In the genomic region with DNA sequence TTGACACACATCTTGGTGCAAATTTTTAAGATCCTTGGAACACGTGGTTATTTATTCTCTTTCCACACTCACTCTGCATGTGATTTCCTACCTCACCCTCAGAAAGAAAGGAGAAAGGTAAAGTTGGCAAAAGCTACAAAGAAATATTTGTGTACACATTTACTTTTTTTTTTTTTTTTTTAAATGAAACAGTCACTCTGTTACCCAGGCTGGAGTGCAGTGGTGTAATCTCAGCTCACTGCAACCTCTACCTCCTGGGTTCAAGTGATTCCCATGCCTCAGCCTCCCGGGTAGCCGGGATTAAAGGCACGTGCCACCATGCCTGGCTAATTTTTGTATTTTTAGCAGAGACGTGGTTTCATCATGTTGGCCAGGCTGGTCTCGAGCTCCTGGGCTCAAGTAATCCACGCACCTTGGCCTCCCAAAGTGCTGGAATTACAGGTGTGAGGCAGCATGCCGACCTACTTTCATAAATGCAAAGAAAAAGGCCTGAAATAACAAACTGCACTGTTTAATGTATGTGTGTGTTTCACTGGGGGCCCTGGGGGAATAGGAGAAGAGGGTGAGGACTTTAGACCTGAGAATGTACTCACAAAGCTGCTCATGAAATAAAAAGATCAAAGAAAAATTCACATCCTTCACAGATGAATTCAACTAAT, we compare ENCODE assay signal across 1 cellular context.
A peak's percentile ranks its signal among the peaks of the same experiment; 100 is the strongest.
TF ChIP-seq lines count a peak whose summit lies in the region.

No MANE protein-coding gene starts in this region.

TF ChIP-seq in HepG2, 621 proteins besides CTCF, POLR2A, EP300 and RAD21 (continued from another document and continues in another):
- TF ChIP-seq, protein P1, sequence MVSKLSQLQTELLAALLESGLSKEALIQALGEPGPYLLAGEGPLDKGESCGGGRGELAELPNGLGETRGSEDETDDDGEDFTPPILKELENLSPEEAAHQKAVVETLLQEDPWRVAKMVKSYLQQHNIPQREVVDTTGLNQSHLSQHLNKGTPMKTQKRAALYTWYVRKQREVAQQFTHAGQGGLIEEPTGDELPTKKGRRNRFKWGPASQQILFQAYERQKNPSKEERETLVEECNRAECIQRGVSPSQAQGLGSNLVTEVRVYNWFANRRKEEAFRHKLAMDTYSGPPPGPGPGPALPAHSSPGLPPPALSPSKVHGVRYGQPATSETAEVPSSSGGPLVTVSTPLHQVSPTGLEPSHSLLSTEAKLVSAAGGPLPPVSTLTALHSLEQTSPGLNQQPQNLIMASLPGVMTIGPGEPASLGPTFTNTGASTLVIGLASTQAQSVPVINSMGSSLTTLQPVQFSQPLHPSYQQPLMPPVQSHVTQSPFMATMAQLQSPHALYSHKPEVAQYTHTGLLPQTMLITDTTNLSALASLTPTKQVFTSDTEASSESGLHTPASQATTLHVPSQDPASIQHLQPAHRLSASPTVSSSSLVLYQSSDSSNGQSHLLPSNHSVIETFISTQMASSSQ (IDR thresholded peaks at IDR 0.05; ENCODE audit: low read depth) = peak; percentile 31; the same call in 1 of the 2 replicates
- TF ChIP-seq, protein P1 (CRISPR knock-in tag; IDR thresholded peaks at IDR 0.05; ENCODE audit: borderline replicate concordance) = no peak
- TF ChIP-seq ZNF879 (CRISPR knock-in tag; IDR thresholded peaks at IDR 0.05) = no peak
- TF ChIP-seq CCDC6 (CRISPR knock-in tag; IDR thresholded peaks at IDR 0.05) = no peak
- no peak for TF ChIP-seq ZNF260 (CRISPR knock-in tag; IDR thresholded peaks at IDR 0.05; ENCODE audit: borderline replicate concordance, low read depth)
- no peak; the same call in 1 of the 2 replicates for TF ChIP-seq ZNF460 (CRISPR knock-in tag; IDR thresholded peaks at IDR 0.05; ENCODE audit: borderline replicate concordance)
- no peak for TF ChIP-seq CBFB (CRISPR knock-in tag; IDR thresholded peaks at IDR 0.05)
- no peak; the same call in 1 of the 2 replicates for TF ChIP-seq SIX4 (CRISPR knock-in tag; IDR thresholded peaks at IDR 0.05)
- peak; percentile 61 for TF ChIP-seq SAP130 (CRISPR knock-in tag; IDR thresholded peaks at IDR 0.05; ENCODE audit: low read depth)
- no peak for TF ChIP-seq KDM5A (IDR thresholded peaks at IDR 0.05; ENCODE audit: borderline replicate concordance, low read length)
- TF ChIP-seq FOXC1 (CRISPR knock-in tag; IDR thresholded peaks at IDR 0.05; ENCODE audit: borderline replicate concordance) = no peak
- TF ChIP-seq, protein P2, sequence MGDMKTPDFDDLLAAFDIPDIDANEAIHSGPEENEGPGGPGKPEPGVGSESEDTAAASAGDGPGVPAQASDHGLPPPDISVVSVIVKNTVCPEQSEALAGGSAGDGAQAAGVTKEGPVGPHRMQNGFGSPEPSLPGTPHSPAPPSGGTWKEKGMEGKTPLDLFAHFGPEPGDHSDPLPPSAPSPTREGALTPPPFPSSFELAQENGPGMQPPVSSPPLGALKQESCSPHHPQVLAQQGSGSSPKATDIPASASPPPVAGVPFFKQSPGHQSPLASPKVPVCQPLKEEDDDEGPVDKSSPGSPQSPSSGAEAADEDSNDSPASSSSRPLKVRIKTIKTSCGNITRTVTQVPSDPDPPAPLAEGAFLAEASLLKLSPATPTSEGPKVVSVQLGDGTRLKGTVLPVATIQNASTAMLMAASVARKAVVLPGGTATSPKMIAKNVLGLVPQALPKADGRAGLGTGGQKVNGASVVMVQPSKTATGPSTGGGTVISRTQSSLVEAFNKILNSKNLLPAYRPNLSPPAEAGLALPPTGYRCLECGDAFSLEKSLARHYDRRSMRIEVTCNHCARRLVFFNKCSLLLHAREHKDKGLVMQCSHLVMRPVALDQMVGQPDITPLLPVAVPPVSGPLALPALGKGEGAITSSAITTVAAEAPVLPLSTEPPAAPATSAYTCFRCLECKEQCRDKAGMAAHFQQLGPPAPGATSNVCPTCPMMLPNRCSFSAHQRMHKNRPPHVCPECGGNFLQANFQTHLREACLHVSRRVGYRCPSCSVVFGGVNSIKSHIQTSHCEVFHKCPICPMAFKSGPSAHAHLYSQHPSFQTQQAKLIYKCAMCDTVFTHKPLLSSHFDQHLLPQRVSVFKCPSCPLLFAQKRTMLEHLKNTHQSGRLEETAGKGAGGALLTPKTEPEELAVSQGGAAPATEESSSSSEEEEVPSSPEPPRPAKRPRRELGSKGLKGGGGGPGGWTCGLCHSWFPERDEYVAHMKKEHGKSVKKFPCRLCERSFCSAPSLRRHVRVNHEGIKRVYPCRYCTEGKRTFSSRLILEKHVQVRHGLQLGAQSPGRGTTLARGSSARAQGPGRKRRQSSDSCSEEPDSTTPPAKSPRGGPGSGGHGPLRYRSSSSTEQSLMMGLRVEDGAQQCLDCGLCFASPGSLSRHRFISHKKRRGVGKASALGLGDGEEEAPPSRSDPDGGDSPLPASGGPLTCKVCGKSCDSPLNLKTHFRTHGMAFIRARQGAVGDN (CRISPR knock-in tag; IDR thresholded peaks at IDR 0.05) = peak; percentile 66
- TF ChIP-seq, protein P3, sequence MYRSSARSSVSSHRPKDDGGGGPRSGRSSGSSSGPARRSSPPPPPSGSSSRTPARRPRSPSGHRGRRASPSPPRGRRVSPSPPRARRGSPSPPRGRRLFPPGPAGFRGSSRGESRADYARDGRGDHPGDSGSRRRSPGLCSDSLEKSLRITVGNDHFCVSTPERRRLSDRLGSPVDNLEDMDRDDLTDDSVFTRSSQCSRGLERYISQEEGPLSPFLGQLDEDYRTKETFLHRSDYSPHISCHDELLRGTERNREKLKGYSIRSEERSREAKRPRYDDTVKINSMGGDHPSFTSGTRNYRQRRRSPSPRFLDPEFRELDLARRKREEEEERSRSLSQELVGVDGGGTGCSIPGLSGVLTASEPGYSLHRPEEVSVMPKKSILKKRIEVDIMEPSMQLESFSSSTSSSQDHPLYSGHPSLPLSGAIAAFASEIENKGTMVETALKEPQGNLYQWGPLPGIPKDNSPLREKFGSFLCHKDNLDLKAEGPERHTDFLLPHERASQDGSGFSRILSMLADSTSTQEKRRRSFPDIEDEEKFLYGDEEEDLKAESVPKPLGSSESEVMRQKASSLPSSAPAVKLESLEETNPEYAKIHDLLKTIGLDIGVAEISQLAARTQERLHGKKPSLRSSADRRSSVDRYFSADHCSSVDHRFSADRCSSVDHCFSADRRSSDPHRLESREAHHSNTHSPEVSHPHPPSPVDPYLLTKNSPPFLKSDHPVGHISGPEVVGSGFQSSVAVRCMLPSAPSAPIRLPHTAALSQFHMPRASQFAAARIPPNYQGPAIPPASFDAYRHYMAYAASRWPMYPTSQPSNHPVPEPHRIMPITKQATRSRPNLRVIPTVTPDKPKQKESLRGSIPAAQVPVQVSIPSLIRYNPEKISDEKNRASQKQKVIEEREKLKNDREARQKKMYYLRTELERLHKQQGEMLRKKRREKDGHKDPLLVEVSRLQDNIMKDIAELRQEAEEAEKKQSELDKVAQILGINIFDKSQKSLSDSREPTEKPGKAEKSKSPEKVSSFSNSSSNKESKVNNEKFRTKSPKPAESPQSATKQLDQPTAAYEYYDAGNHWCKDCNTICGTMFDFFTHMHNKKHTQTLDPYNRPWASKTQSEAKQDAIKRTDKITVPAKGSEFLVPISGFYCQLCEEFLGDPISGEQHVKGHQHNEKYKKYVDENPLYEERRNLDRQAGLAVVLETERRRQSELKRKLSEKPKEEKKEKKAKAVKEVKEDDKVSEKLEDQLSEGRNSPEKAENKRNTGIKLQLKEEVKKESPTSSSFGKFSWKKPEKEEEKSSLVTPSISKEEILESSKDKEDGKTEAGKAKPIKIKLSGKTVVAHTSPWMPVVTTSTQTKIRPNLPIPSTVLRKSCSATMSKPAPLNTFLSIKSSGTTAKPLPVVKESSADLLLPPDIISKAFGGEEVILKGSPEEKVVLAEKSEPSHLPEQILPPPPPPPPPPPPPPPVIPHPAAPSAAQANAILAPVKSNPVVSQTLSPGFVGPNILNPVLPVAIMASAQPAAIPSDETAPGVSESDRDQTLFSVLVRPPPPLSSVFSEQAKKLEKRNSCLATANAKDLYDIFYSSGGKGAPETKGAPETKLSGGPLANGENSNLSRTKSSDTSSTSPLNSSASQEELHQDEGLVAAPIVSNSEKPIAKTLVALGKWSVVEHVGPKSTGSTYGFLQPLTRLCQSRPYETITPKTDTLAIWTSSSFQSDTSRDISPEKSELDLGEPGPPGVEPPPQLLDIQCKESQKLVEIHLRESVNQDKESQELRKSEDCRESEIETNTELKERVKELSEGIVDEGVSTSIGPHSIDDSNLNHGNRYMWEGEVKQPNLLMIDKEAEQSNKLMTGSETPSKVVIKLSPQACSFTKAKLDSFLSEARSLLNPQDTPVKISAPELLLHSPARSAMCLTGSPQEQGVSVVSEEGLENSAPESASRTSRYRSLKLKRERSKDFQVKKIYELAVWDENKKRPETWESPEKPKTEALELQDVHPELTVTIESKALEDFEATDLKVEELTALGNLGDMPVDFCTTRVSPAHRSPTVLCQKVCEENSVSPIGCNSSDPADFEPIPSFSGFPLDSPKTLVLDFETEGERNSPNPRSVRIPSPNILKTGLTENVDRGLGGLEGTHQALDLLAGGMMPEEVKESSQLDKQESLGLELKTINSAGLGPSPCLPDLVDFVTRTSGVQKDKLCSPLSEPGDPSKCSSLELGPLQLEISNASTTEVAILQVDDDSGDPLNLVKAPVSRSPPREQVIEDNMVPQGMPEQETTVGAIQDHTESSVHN (CRISPR knock-in tag; IDR thresholded peaks at IDR 0.05) = no peak
- no peak for TF ChIP-seq ZNF292 (CRISPR knock-in tag; IDR thresholded peaks at IDR 0.05; ENCODE audit: borderline replicate concordance, low read depth)
- TF ChIP-seq RAD51 (IDR thresholded peaks at IDR 0.05; ENCODE audit: borderline replicate concordance) = no peak
- no peak for TF ChIP-seq GZF1 (CRISPR knock-in tag; IDR thresholded peaks at IDR 0.05)
- no peak for TF ChIP-seq NFKB2 (CRISPR knock-in tag; IDR thresholded peaks at IDR 0.05; ENCODE audit: borderline replicate concordance)
- no peak for TF ChIP-seq ZNF225 (CRISPR knock-in tag; IDR thresholded peaks at IDR 0.05)
- TF ChIP-seq, protein P4, sequence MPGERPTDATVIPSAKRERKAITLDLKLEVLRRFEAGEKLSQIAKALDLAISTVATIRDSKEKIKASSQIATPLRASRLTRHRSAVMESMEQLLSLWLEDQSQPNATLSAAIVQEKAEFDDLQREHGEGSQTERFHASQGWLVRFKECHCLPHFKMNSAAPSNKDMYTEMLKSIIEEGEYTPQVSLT (CRISPR knock-in tag; IDR thresholded peaks at IDR 0.05; ENCODE audit: borderline replicate concordance, low read depth) = no peak
- TF ChIP-seq ZNF607 (CRISPR knock-in tag; IDR thresholded peaks at IDR 0.05; ENCODE audit: borderline replicate concordance) = no peak
- no peak for TF ChIP-seq ZNF616 (CRISPR knock-in tag; IDR thresholded peaks at IDR 0.05; ENCODE audit: low read depth)
- TF ChIP-seq MTF1 (CRISPR knock-in tag; IDR thresholded peaks at IDR 0.05) = no peak
- TF ChIP-seq HOXD1 (CRISPR knock-in tag; IDR thresholded peaks at IDR 0.05) = no peak
- no peak for TF ChIP-seq ZNF713 (CRISPR knock-in tag; IDR thresholded peaks at IDR 0.05)
- TF ChIP-seq NFIC (IDR thresholded peaks at IDR 0.05; ENCODE audit: low read length) = no peak
- no peak for TF ChIP-seq SRSF1 (optimal IDR thresholded peaks at IDR 0.05; ENCODE audit: low read depth, low read length)
- TF ChIP-seq CHCHD3 (CRISPR knock-in tag; IDR thresholded peaks at IDR 0.05) = no peak
- TF ChIP-seq ZNF451 (CRISPR knock-in tag; IDR thresholded peaks at IDR 0.05) = no peak
- TF ChIP-seq ZNF547 (CRISPR knock-in tag; IDR thresholded peaks at IDR 0.05) = no peak
- no peak for TF ChIP-seq FUBP1 (CRISPR knock-in tag; IDR thresholded peaks at IDR 0.05; ENCODE audit: borderline replicate concordance)
- peak; percentile 92 for TF ChIP-seq SALL1 (CRISPR knock-in tag; IDR thresholded peaks at IDR 0.05)
- no peak for TF ChIP-seq ZNF598 (CRISPR knock-in tag; IDR thresholded peaks at IDR 0.05; ENCODE audit: borderline replicate concordance)
- peak; percentile 47; the same call in 1 of the 2 replicates for TF ChIP-seq ZNF3 (CRISPR knock-in tag; IDR thresholded peaks at IDR 0.05)
- no peak for TF ChIP-seq ELF4 (CRISPR knock-in tag; IDR thresholded peaks at IDR 0.05; ENCODE audit: borderline replicate concordance)
- TF ChIP-seq MAFF (IDR thresholded peaks at IDR 0.05; ENCODE audit: low read depth, low read length) = no peak
- no peak for TF ChIP-seq ZNF264 (CRISPR knock-in tag; IDR thresholded peaks at IDR 0.05)
- TF ChIP-seq MED8 (CRISPR knock-in tag; IDR thresholded peaks at IDR 0.05; ENCODE audit: insufficient replicate concordance) = no peak
- no peak for TF ChIP-seq MLLT10 (CRISPR knock-in tag; IDR thresholded peaks at IDR 0.05)
- TF ChIP-seq ZBTB34 (CRISPR knock-in tag; IDR thresholded peaks at IDR 0.05) = no peak
- TF ChIP-seq TGIF2 (CRISPR knock-in tag; IDR thresholded peaks at IDR 0.05) = no peak
- no peak for TF ChIP-seq NFRKB (IDR thresholded peaks at IDR 0.05)
- 0 out of 2 replicates have a peak, but pooled peaks have one; percentile 23 for TF ChIP-seq ARNTL (CRISPR knock-in tag; IDR thresholded peaks at IDR 0.05)
